16 cellular contexts compared by ENCODE assay signal in the genomic region with DNA sequence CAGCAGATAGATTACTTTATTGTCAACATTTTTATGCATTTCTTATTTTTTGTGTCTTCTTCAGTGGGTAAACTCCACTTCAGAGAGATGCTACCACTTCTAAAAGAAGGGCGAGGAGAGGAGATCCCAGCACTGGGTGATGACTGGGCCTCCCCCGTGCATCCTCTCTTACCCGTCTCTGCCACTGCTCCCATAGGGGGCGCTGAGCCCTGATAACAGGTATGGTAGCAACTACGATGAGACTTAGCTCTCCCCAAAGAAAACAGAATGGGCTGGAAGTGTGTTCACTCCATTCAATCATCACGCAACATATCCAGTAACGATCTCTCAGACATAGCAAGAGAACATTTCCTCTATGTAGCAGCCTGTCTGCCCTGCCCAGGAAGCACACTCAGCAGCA.
A peak's percentile ranks its signal among the peaks of the same experiment; 100 is the strongest.
DNase-seq lines count a peak whose midpoint lies in the region; ATAC-seq, FAIRE-seq and TF ChIP-seq lines count a peak whose summit lies in the region.
"Had no signal": no experiment of that assay in that cellular context is flagged by ENCODE, and none has a peak within 500 bp of the region (broad histone marks: within the 10 kb centered on the region; RNA-seq: fewer than 3 reads in every experiment).

No MANE protein-coding gene starts in this region.

- DNase-seq in MCF 10A (ENCODE audit: unreplicated experiment) (peak; percentile 24), breast epithelium (ENCODE audit: low spot score in 2 of 2) (no peak), LNCaP clone FGC (ENCODE audit: low read depth) (no peak), bronchial epithelial cell (ENCODE audit: low read depth) (peak; percentile 1), transverse colon (no peak), NCI-H2196 treated with DMSO at 0.1 percent for 48 hours (lab: John Stamatoyannopoulos, UW; ENCODE audit: unreplicated experiment) (no peak)
- no peak for DNase-seq in effector CD8-positive, alpha-beta T cell (lab: John Stamatoyannopoulos, UW)
- DNase-seq: activated CD4-positive, alpha-beta T cell treated with anti-CD3 and anti-CD28 coated beads, Interleukin-2, amount 50 U/mL, for 4 hours; amniotic stem cell; Kasumi-1; stimulated activated CD4-positive, alpha-beta T cell treated with anti-CD3 and anti-CD28 coated beads, Interleukin-2, amount 100 ng/mL, for 48 hours; upper lobe of left lung had no signal

- H3K4me3 ChIP-seq in breast epithelium, result no peak overlapping the region
- H3K4me3 ChIP-seq in LNCaP clone FGC (ENCODE audit: low read depth, low read length), result no peak overlapping the region
- H3K4me3 ChIP-seq in bronchial epithelial cell (ENCODE audit: low read depth, low read length), result no peak overlapping the region
- no peak overlapping the region for H3K4me3 ChIP-seq in transverse colon
- H3K4me3 ChIP-seq: right atrium auricular region, upper lobe of left lung had no signal

- in situ Hi-C loops in transverse colon (cut with MboI; ENCODE audit: low pct_ligation_motif_present in 1 of 4, low pct_unique_long_range_greater_than_20kb in 1 of 4, low sequenced_read_pairs in 3 of 4), result no loop called here

- intact Hi-C loops in MCF 10A (cut with micrococcal nuclease), result no loop called here
- intact Hi-C loops in breast epithelium (cut with DNase I; ENCODE audit: low total_unique reads), result no loop called here
- intact Hi-C loops in transverse colon (cut with DNase I; ENCODE audit: low total_unique reads), result no loop called here

- CTCF ChIA-PET in MCF 10A (lab: Yijun Ruan, JAX), result no interaction called here

- H3K4me3 Mint-ChIP-seq in MCF 10A (ENCODE audit: unreplicated experiment), result no peak overlapping the region

- TF ChIP-seq CTCF in MCF 10A (IDR thresholded peaks at IDR 0.05; ENCODE audit: unreplicated experiment), result no peak
- no peak for TF ChIP-seq CTCF in breast epithelium (IDR thresholded peaks at IDR 0.05)
- TF ChIP-seq CTCF in LNCaP clone FGC (IDR thresholded peaks at IDR 0.05; ENCODE audit: control insufficient read depth, extremely low read depth, insufficient read depth), result peak; percentile 26; the same call in 1 of the 2 replicates
- no peak for TF ChIP-seq CTCF in bronchial epithelial cell (IDR thresholded peaks at IDR 0.05; ENCODE audit: insufficient read depth, low read length, severe bottlenecking)
- no peak for TF ChIP-seq CTCF in transverse colon (IDR thresholded peaks at IDR 0.05)

- no peaks in the 10 kb centered on the region for H3K36me3 ChIP-seq in breast epithelium
- H3K36me3 ChIP-seq in bronchial epithelial cell (ENCODE audit: control insufficient read depth, insufficient read depth, low read length), result no peaks in the 10 kb centered on the region
- H3K36me3 ChIP-seq in transverse colon, result no peaks in the 10 kb centered on the region
- H3K36me3 ChIP-seq: right atrium auricular region, upper lobe of left lung had no signal

- no peaks in the 10 kb centered on the region for H3K4me1 Mint-ChIP-seq in MCF 10A (ENCODE audit: insufficient read depth, unreplicated experiment)

- no peak for TF ChIP-seq POLR2A in breast epithelium (IDR thresholded peaks at IDR 0.05)
- no peak for TF ChIP-seq POLR2A in transverse colon (IDR thresholded peaks at IDR 0.05)

- H3K36me3 Mint-ChIP-seq in MCF 10A (ENCODE audit: insufficient read depth, unreplicated experiment), result no peaks in the 10 kb centered on the region

- no peak overlapping the region for H3K27ac Mint-ChIP-seq in MCF 10A (ENCODE audit: low read depth, unreplicated experiment)

- H3K27me3 ChIP-seq in breast epithelium (no peaks in the 10 kb centered on the region), bronchial epithelial cell (ENCODE audit: control insufficient read depth, insufficient read depth, low read length) (no peaks in the 10 kb centered on the region), transverse colon (no peaks in the 10 kb centered on the region)
- H3K27me3 ChIP-seq: right atrium auricular region, upper lobe of left lung had no signal

- BruUV-seq in MCF 10A (replicated peaks; lab: Mats Ljungman, UMichigan), result no TSS peak

- H3K27me3 Mint-ChIP-seq in MCF 10A (ENCODE audit: insufficient read depth, unreplicated experiment), result peaks cover 28% of the 10 kb centered on the region

- H3K27ac ChIP-seq in breast epithelium, result no peak overlapping the region
- H3K27ac ChIP-seq in transverse colon, result no peak overlapping the region
- H3K27ac ChIP-seq: right atrium auricular region, upper lobe of left lung had no signal

- FAIRE-seq in bronchial epithelial cell (lab: Jason Lieb, UNC), result no peak
- FAIRE-seq: islet of Langerhans had no signal

- POLR2A ChIA-PET in MCF 10A (lab: Yijun Ruan, JAX), result no interaction called here

- no peak for ATAC-seq in GM18517 (IDR thresholded peaks at IDR 0.05; ENCODE audit: unreplicated experiment)
- ATAC-seq: Right ventricle myocardium inferior had no signal

- H3K9me3 Mint-ChIP-seq in MCF 10A (ENCODE audit: unreplicated experiment), result no peaks in the 10 kb centered on the region

- TF ChIP-seq EP300 in transverse colon (IDR thresholded peaks at IDR 0.05; ENCODE audit: low read depth), result no peak

- H3K9me3 ChIP-seq in breast epithelium (no peaks in the 10 kb centered on the region), transverse colon (no peaks in the 10 kb centered on the region)
- H3K9me3 ChIP-seq: right atrium auricular region, upper lobe of left lung had no signal

- 51% methylated on average over 7 of the region's 7 CpGs; no CpG with 5 or more reads in 1 of the 2 donors for WGBS in transverse colon (ENCODE audit: low coverage in 1 of 2), 2 donors

- H3K4me1 ChIP-seq in breast epithelium (no peaks in the 10 kb centered on the region), transverse colon (no peaks in the 10 kb centered on the region)
- H3K4me1 ChIP-seq: right atrium auricular region, upper lobe of left lung had no signal

Comparison
In these comparisons a context has a peak if more than half of its experiments do, and no peak if none do; other contexts are left out.
1. DNase-seq: peak in MCF 10A (single experiment) and bronchial epithelial cell (single experiment); none in breast epithelium (0 of 2), LNCaP clone FGC (single experiment), transverse colon (single experiment), effector CD8-positive, alpha-beta T cell (single experiment) and NCI-H2196 treated with DMSO at 0.1 percent for 48 hours (single experiment).